1 cellular context compared by ENCODE assay signal in genomic region chr4:41471126-41471665, GRCh38.
TF ChIP-seq lines count a peak whose summit lies in the region.

No MANE protein-coding gene starts in this region.

TF ChIP-seq in GM23338, 12 proteins besides CTCF, POLR2A, EP300 and RAD21 (continued from another document):
- TF ChIP-seq ZNF462 (CRISPR knock-in tag; IDR thresholded peaks at IDR 0.05) = no peak
- TF ChIP-seq NANOG (IDR thresholded peaks at IDR 0.05; ENCODE audit: borderline replicate concordance) = no peak
TF ChIP-seq in GM23338: peak in this region for 0.
